9 cellular contexts compared by ENCODE assay signal in the genomic region with DNA sequence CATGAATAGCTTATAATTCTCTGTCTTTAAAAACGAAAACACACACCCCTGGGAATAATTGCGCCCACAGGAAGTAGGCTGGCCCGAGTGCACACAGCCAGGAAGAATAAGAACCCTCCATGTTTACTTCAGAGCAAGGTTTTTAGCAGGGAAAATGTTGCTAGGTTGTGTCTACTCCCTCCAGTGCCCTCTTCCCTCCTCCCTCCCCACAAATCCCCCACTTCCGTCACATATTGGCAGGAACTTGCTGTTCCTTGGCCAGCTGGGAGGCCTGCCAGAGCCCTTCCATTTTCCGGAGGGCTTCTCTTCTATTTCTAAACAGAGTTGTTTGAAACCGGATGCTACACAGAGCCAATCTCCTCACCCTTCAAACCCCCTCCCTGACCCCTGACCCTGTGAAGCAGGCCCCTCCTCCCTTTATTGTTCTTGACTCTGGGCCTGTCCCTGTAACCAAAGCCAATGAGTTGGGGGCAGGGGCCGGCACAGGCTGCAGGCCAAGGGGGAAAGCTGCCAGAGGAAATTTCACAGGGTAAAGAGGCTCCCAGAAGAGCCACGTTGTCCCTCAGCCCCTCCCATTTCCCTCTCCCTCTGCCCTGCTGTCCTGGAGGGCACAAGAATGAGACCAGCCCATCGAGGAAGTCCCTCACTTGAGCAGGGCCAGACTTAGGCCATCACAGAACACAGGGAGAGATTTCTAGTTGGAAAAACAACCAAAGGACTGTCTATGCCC. TPM values are rescaled to one million over a fixed set of nuclear protein-coding genes. Genes with fewer than 3 reads are reported as not detected.
DNase-seq lines count a peak whose midpoint lies in the region; ATAC-seq and TF ChIP-seq lines count a peak whose summit lies in the region.
"Had no signal": no experiment of that assay in that cellular context is flagged by ENCODE, and none has a peak within 500 bp of the region (broad histone marks: within the 10 kb centered on the region; RNA-seq: fewer than 3 reads in every experiment).

No MANE protein-coding gene starts in this region.

- TF ChIP-seq CTCF in SK-N-SH (IDR thresholded peaks at IDR 0.05) (no peak), chondrocyte (IDR thresholded peaks at IDR 0.05) (no peak)

- no peak overlapping the region for H3K9ac ChIP-seq in SK-N-SH
- H3K9ac ChIP-seq in subcutaneous abdominal adipose tissue (ENCODE audit: low read length in 5 of 5), result peak overlapping the region in 4 of 5 donors; percentile 53 to 69 (median 58)

- H3F3A ChIP-seq in SK-N-SH (replicated peaks; ENCODE audit: insufficient read depth), result no peaks in the 10 kb centered on the region

- ATAC-seq in SK-N-SH treated with all-trans-retinoic acid at 6 μM for 48 hours (no peak; the same call in 2 of the 3 replicates), left lobe of liver (peak; percentile 76)

- no peak overlapping the region for H3K27ac ChIP-seq in SK-N-SH (ENCODE audit: low read depth in 2 of 2, low read length in 1 of 2)
- peak overlapping the region; percentile 96 for H3K27ac ChIP-seq in subcutaneous abdominal adipose tissue (ENCODE audit: low read depth, low read length)

- H3K9me2 ChIP-seq in SK-N-SH, result no peaks in the 10 kb centered on the region

- H3K9me3 ChIP-seq in SK-N-SH, result no peaks in the 10 kb centered on the region
- H3K9me3 ChIP-seq in subcutaneous abdominal adipose tissue (ENCODE audit: control insufficient read depth in 5 of 5, low read length in 5 of 5), result no peaks in the 10 kb centered on the region

- CTCF ChIA-PET in SK-N-SH (lab: Yijun Ruan, JAX), result interaction anchor here (1.0 to 1.2 kb wide), 2 partner anchors 76 to 355 kb away, joined by 3 to 4 read pairs; no protein-coding TSS in a partner anchor

- H3K4me1 Mint-ChIP-seq in chondrocyte (ENCODE audit: low read depth), result peaks cover 56% of the 10 kb centered on the region
- peaks cover 2% of the 10 kb centered on the region for H3K4me1 Mint-ChIP-seq in activated naive CD8-positive, alpha-beta T cell treated with anti-CD3 and anti-CD28 coated beads for 36 hours

- no peak for DNase-seq in SK-N-SH
- DNase-seq in chondrocyte (ENCODE audit: low spot score), result no peak
- peak; percentile 97 for DNase-seq in left lobe of liver (ENCODE audit: low spot score)
- no peak for DNase-seq in OCI-M2 (lab: John Stamatoyannopoulos, UW; ENCODE audit: unreplicated experiment)
- no peak for DNase-seq in activated naive CD8-positive, alpha-beta T cell treated with anti-CD3 and anti-CD28 coated beads for 36 hours
- no peak for DNase-seq in GDM1 (lab: John Stamatoyannopoulos, UW)

- no peak overlapping the region for H2AFZ ChIP-seq in SK-N-SH (ENCODE audit: low read depth)

- WGBS in SK-N-SH (ENCODE audit: low lambda C conversion rate), result 57% methylated on average over 9 of the region's 9 CpGs

- H3K27ac Mint-ChIP-seq in chondrocyte (ENCODE audit: unreplicated experiment), result peak overlapping the region; percentile 92
- H3K27ac Mint-ChIP-seq in activated naive CD8-positive, alpha-beta T cell treated with anti-CD3 and anti-CD28 coated beads for 36 hours, result no peak overlapping the region
- H3K27ac Mint-ChIP-seq: T-helper 1 cell treated with Interleukin-12 subunit alpha and Interleukin-12 subunit beta and Interleukin-4 antibody, amounts not matched to agents 30 μg/mL and 1 μg/mL, for 36 hours had no signal

- POLR2A ChIA-PET in SK-N-SH (lab: Yijun Ruan, JAX), result no interaction called here

- H3K36me3 ChIP-seq in SK-N-SH (replicated peaks in 1 of 2; ENCODE audit: control insufficient read depth in 1 of 2, insufficient read depth in 2 of 2, low read length in 1 of 2), result no peaks in the 10 kb centered on the region
- no peaks in the 10 kb centered on the region for H3K36me3 ChIP-seq in subcutaneous abdominal adipose tissue (ENCODE audit: control insufficient read depth in 5 of 5, insufficient read depth in 5 of 5, low read length in 5 of 5)

- H3K27me3 ChIP-seq in SK-N-SH (ENCODE audit: insufficient read depth) (0 out of 2 replicates have a peak, but pooled peaks cover 5% of the 10 kb centered on the region), subcutaneous abdominal adipose tissue (ENCODE audit: control insufficient read depth in 5 of 5, insufficient read depth in 4 of 5, low read length in 5 of 5) (no peaks in the 10 kb centered on the region)

- H3K4me3 Mint-ChIP-seq in chondrocyte (ENCODE audit: unreplicated experiment), result peak overlapping the region; percentile 35
- H3K4me3 Mint-ChIP-seq in activated naive CD8-positive, alpha-beta T cell treated with anti-CD3 and anti-CD28 coated beads for 36 hours, result no peak overlapping the region
- H3K4me3 Mint-ChIP-seq: T-helper 1 cell treated with Interleukin-12 subunit alpha and Interleukin-12 subunit beta and Interleukin-4 antibody, amounts not matched to agents 30 μg/mL and 1 μg/mL, for 36 hours had no signal

- no peak for TF ChIP-seq RAD21 in SK-N-SH (IDR thresholded peaks at IDR 0.05; ENCODE audit: low read length)

- no peak for TF ChIP-seq EP300 in SK-N-SH (IDR thresholded peaks at IDR 0.05; ENCODE audit: borderline replicate concordance in 1 of 2, low read depth in 1 of 2, low read length in 1 of 2)

- H3K4me1 ChIP-seq in SK-N-SH (ENCODE audit: control insufficient read depth in 1 of 2, insufficient read depth in 2 of 2, low read depth in 1 of 2, low read length in 1 of 2) (peaks cover 0 to 5% of the 10 kb centered on the region in 2 experiments; a peak in 2 of 4 replicates), subcutaneous abdominal adipose tissue (ENCODE audit: control insufficient read depth in 5 of 5, insufficient read depth in 5 of 5, low read length in 5 of 5) (peaks cover 25 to 53% (median 51%) of the 10 kb centered on the region in 5 donors)

- H3K4me2 ChIP-seq in SK-N-SH, result no peak overlapping the region

- H3K36me3 Mint-ChIP-seq in chondrocyte (ENCODE audit: low read depth), result no peaks in the 10 kb centered on the region
- H3K36me3 Mint-ChIP-seq in activated naive CD8-positive, alpha-beta T cell treated with anti-CD3 and anti-CD28 coated beads for 36 hours, result no peaks in the 10 kb centered on the region

- no peaks in the 10 kb centered on the region for H3K79me2 ChIP-seq in SK-N-SH (ENCODE audit: insufficient read depth)

- no peaks in the 10 kb centered on the region for H4K20me1 ChIP-seq in SK-N-SH (ENCODE audit: insufficient read depth)

- H3K4me3 ChIP-seq in SK-N-SH (ENCODE audit: low read depth in 2 of 2, low read length in 1 of 2) (no peak overlapping the region), subcutaneous abdominal adipose tissue (ENCODE audit: low read depth in 1 of 5, low read length in 5 of 5) (peak overlapping the region; percentile 7 to 58 (median 34))

- H3K9me3 Mint-ChIP-seq in chondrocyte (ENCODE audit: low read depth), result no peaks in the 10 kb centered on the region
- no peaks in the 10 kb centered on the region for H3K9me3 Mint-ChIP-seq in activated naive CD8-positive, alpha-beta T cell treated with anti-CD3 and anti-CD28 coated beads for 36 hours
- H3K9me3 Mint-ChIP-seq: T-helper 1 cell treated with Interleukin-12 subunit alpha and Interleukin-12 subunit beta and Interleukin-4 antibody, amounts not matched to agents 30 μg/mL and 1 μg/mL, for 36 hours had no signal

- peaks cover 5% of the 10 kb centered on the region for H3K27me3 Mint-ChIP-seq in chondrocyte (ENCODE audit: low read depth)
- no peaks in the 10 kb centered on the region for H3K27me3 Mint-ChIP-seq in activated naive CD8-positive, alpha-beta T cell treated with anti-CD3 and anti-CD28 coated beads for 36 hours

TF ChIP-seq in SK-N-SH, 30 proteins besides CTCF, POLR2A, EP300 and RAD21 (continues in another document):
- TF ChIP-seq SIN3A (IDR thresholded peaks at IDR 0.05; ENCODE audit: borderline replicate concordance, low read depth, low read length), result no peak

TF ChIP-seq in SK-N-SH treated with all-trans-retinoic acid at 6 μM for 48 hours, 23 proteins besides CTCF, POLR2A, EP300 and RAD21:
- TF ChIP-seq, protein P1, sequence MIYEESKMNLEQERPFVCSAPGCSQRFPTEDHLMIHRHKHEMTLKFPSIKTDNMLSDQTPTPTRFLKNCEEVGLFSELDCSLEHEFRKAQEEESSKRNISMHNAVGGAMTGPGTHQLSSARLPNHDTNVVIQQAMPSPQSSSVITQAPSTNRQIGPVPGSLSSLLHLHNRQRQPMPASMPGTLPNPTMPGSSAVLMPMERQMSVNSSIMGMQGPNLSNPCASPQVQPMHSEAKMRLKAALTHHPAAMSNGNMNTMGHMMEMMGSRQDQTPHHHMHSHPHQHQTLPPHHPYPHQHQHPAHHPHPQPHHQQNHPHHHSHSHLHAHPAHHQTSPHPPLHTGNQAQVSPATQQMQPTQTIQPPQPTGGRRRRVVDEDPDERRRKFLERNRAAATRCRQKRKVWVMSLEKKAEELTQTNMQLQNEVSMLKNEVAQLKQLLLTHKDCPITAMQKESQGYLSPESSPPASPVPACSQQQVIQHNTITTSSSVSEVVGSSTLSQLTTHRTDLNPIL (CRISPR knock-in tag; IDR thresholded peaks at IDR 0.05; ENCODE audit: low read depth), result no peak
- no peak for TF ChIP-seq SNAI2 (CRISPR knock-in tag; IDR thresholded peaks at IDR 0.05)
- no peak for TF ChIP-seq ESRRG (CRISPR knock-in tag; IDR thresholded peaks at IDR 0.05)
TF ChIP-seq in SK-N-SH treated with all-trans-retinoic acid at 6 μM for 48 hours: peak in this region for 0.

RNA-seq across cellular contexts. Expression of a gene that starts 49.8 kb away (rescaled TPM):
- polyA plus RNA-seq in SK-N-SH (2012; rRNA removed), result 4.9 and 6.5 TPM in 2 replicates
- polyA plus RNA-seq in SK-N-SH (2012; cell fraction: cytosol; rRNA removed), result 5.1 and 6.4 TPM in 2 replicates
- polyA plus RNA-seq in SK-N-SH (2012; cell fraction: nucleus; rRNA removed), result 2.8 and 3.3 TPM in 2 replicates
- total RNA-seq in chondrocyte (12.2 to 26.3 TPM (median 25.0 TPM) in 3 replicates), left lobe of liver (5.5 TPM)
- 1 to 10 TPM; 4.0 to 4.1 TPM for total RNA-seq in activated naive CD8-positive, alpha-beta T cell treated with anti-CD3 and anti-CD28 coated beads for 36 hours

Comparison
In these comparisons a context has a peak if more than half of its experiments do, and no peak if none do; other contexts are left out.
1. H3K4me3 ChIP-seq: peak in subcutaneous abdominal adipose tissue (5 of 5); none in SK-N-SH (0 of 2).